ENCODE assay signal across 19 cellular contexts in genomic region chr7:28939367-28939766, GRCh38. TPM values are rescaled to one million over a fixed set of nuclear protein-coding genes. Genes with fewer than 3 reads are reported as not detected.
"Had no signal": no experiment of that assay in that cellular context is flagged by ENCODE, and none has a peak within 500 bp of the region (broad histone marks: within the 10 kb centered on the region; RNA-seq: fewer than 3 reads in every experiment).

No MANE protein-coding gene starts in this region.

- H3K27ac ChIP-seq: gastrocnemius medialis, heart left ventricle, sigmoid colon, stomach, testis, upper lobe of right lung had no signal

- H3K4me1 ChIP-seq: sigmoid colon, stomach, testis, upper lobe of right lung had no signal

- DNase-seq: activated CD4-positive, alpha-beta memory T cell treated with anti-CD3 and anti-CD28 coated beads for 36 hours; activated CD4-positive, alpha-beta T cell treated with anti-CD3 and anti-CD28 coated beads for 1 hour; activated CD8-positive, alpha-beta memory T cell treated with anti-CD3 and anti-CD28 coated beads, Interleukin-2, amount 10 ng/mL, durations not matched to agents 7 days and 5 days; activated naive CD4-positive, alpha-beta T cell treated with anti-CD3 and anti-CD28 coated beads for 36 hours; activated naive CD8-positive, alpha-beta T cell treated with anti-CD3 and anti-CD28 coated beads, Interleukin-2, amount 50 U/mL, for 24 hours; activated T-cell treated with anti-CD3 and anti-CD28 coated beads, Interleukin-2, amount 50 U/mL, for 1 hour; gastrocnemius medialis; heart left ventricle; immature natural killer cell; mucosa of descending colon; natural killer cell; occipital lobe; sigmoid colon; stimulated activated CD4-positive, alpha-beta T cell treated with anti-CD3 and anti-CD28 coated beads, Interleukin-1b, Interleukin-23, amount 100 ng/mL, for 48 hours; stomach; T-helper 9 cell; testis; upper lobe of right lung had no signal

- H3K4me3 Mint-ChIP-seq: activated CD4-positive, alpha-beta memory T cell treated with anti-CD3 and anti-CD28 coated beads for 36 hours; activated CD8-positive, alpha-beta memory T cell treated with anti-CD3 and anti-CD28 coated beads, Interleukin-2, amount 10 ng/mL, durations not matched to agents 7 days and 5 days; activated naive CD4-positive, alpha-beta T cell treated with anti-CD3 and anti-CD28 coated beads for 36 hours; activated naive CD8-positive, alpha-beta T cell treated with anti-CD3 and anti-CD28 coated beads, Interleukin-2, amount 50 U/mL, for 24 hours; immature natural killer cell; natural killer cell had no signal

- H3K36me3 Mint-ChIP-seq: activated CD4-positive, alpha-beta memory T cell treated with anti-CD3 and anti-CD28 coated beads for 36 hours; activated CD8-positive, alpha-beta memory T cell treated with anti-CD3 and anti-CD28 coated beads, Interleukin-2, amount 10 ng/mL, durations not matched to agents 7 days and 5 days; immature natural killer cell; natural killer cell had no signal

- H3K4me3 ChIP-seq: gastrocnemius medialis, heart left ventricle, mucosa of descending colon, sigmoid colon, stomach, testis, upper lobe of right lung had no signal

- H3K27me3 ChIP-seq: gastrocnemius medialis, sigmoid colon, testis, upper lobe of right lung had no signal

- H3K9me3 Mint-ChIP-seq: activated CD4-positive, alpha-beta memory T cell treated with anti-CD3 and anti-CD28 coated beads for 36 hours; activated naive CD4-positive, alpha-beta T cell treated with anti-CD3 and anti-CD28 coated beads for 36 hours; activated naive CD8-positive, alpha-beta T cell treated with anti-CD3 and anti-CD28 coated beads, Interleukin-2, amount 50 U/mL, for 24 hours; activated T-helper 2 cell treated with anti-CD3 and anti-CD28 coated beads, Interferon-gamma antibody, Interleukin-2, Interleukin-4, amounts not matched to agents 10 μg/mL and 5 μg/mL and 100 μg/mL, durations not matched to agents 14 hours and 24 hours and 36 hours; immature natural killer cell; natural killer cell had no signal

- H3K9me3 ChIP-seq: gastrocnemius medialis, heart left ventricle, mucosa of descending colon, sigmoid colon, stomach, testis, upper lobe of right lung had no signal

- H3K4me1 Mint-ChIP-seq: activated CD8-positive, alpha-beta memory T cell treated with anti-CD3 and anti-CD28 coated beads, Interleukin-2, amount 10 ng/mL, durations not matched to agents 7 days and 5 days; activated naive CD8-positive, alpha-beta T cell treated with anti-CD3 and anti-CD28 coated beads, Interleukin-2, amount 50 U/mL, for 24 hours; immature natural killer cell; natural killer cell had no signal

- H3K36me3 ChIP-seq: gastrocnemius medialis, heart left ventricle, sigmoid colon, stomach, upper lobe of right lung had no signal

- ATAC-seq: activated CD8-positive, alpha-beta memory T cell treated with anti-CD3 and anti-CD28 coated beads, Interleukin-2, amount 10 ng/mL, durations not matched to agents 7 days and 5 days; activated naive CD8-positive, alpha-beta T cell treated with anti-CD3 and anti-CD28 coated beads, Interleukin-2, amount 50 U/mL, for 24 hours; gastrocnemius medialis; heart left ventricle; mucosa of descending colon; natural killer cell; upper lobe of right lung had no signal

- H3K27ac Mint-ChIP-seq: activated CD4-positive, alpha-beta memory T cell treated with anti-CD3 and anti-CD28 coated beads for 36 hours; activated CD8-positive, alpha-beta memory T cell treated with anti-CD3 and anti-CD28 coated beads, Interleukin-2, amount 10 ng/mL, durations not matched to agents 7 days and 5 days; activated naive CD4-positive, alpha-beta T cell treated with anti-CD3 and anti-CD28 coated beads for 36 hours; activated naive CD8-positive, alpha-beta T cell treated with anti-CD3 and anti-CD28 coated beads, Interleukin-2, amount 50 U/mL, for 24 hours; activated T-helper 2 cell treated with anti-CD3 and anti-CD28 coated beads, Interferon-gamma antibody, Interleukin-2, Interleukin-4, amounts not matched to agents 10 μg/mL and 5 μg/mL and 100 μg/mL, durations not matched to agents 14 hours and 24 hours and 36 hours; immature natural killer cell; natural killer cell had no signal

RNA-seq across cellular contexts. Expression of gene TRIL, which starts 18.8 kb away (rescaled TPM):
- total RNA-seq: activated CD4-positive, alpha-beta memory T cell treated with anti-CD3 and anti-CD28 coated beads for 36 hours; activated naive CD4-positive, alpha-beta T cell treated with anti-CD3 and anti-CD28 coated beads for 36 hours; activated T-helper 2 cell treated with anti-CD3 and anti-CD28 coated beads, Interferon-gamma antibody, Interleukin-2, Interleukin-4, amounts not matched to agents 10 μg/mL and 5 μg/mL and 100 μg/mL, durations not matched to agents 14 hours and 24 hours and 36 hours had no signal
